9 cellular contexts compared by ENCODE assay signal in the genomic region with DNA sequence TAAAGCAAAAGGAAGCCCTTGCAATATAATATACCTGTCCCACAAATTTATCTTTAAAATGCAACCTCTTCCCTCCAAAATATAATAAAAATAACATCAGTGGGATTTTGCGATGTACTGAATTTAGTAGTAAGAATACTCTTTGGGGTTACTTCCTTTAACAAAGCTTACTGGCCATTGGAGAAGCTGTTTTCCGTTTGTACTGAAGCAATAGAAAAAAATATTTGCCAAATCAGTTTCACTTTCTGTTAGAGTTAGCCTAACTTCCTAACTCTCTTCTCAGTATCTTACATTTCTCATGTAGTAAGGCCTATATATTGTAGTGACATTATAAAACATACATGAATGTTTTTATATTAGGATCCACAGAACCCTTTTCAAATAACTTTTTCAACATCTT. TPM values are rescaled to one million over a fixed set of nuclear protein-coding genes. Genes with fewer than 3 reads are reported as not detected.
DNase-seq lines count a peak whose midpoint lies in the region; ATAC-seq and TF ChIP-seq lines count a peak whose summit lies in the region.
"Had no signal": no experiment of that assay in that cellular context is flagged by ENCODE, and none has a peak within 500 bp of the region (broad histone marks: within the 10 kb centered on the region; RNA-seq: fewer than 3 reads in every experiment).

No MANE protein-coding gene starts in this region.

- H3K27me3 ChIP-seq in Peyer's patch (no peaks in the 10 kb centered on the region), endocrine pancreas (ENCODE audit: control insufficient read depth, insufficient read depth, low read length) (no peaks in the 10 kb centered on the region)

- DNase-seq in GM13976 (ENCODE audit: low spot score) (peak; percentile 47), Peyer's patch (no peak), renal cortical epithelial cell (ENCODE audit: low read depth) (peak; percentile 45), NCI-H128 (lab: John Stamatoyannopoulos, UW; ENCODE audit: unreplicated experiment) (no peak), NCI-H1417 treated with DMSO at 0.1 percent for 48 hours (lab: John Stamatoyannopoulos, UW) (no peak)
- DNase-seq: NCI-H1694 treated with DMSO at 0.1 percent for 48 hours had no signal

- H3K9me3 ChIP-seq in Peyer's patch (no peaks in the 10 kb centered on the region), endocrine pancreas (ENCODE audit: control insufficient read depth, low read length) (no peaks in the 10 kb centered on the region)

- H3K4me3 ChIP-seq in Peyer's patch (peak overlapping the region in 2 of 4 donors; percentile 15 to 22), endocrine pancreas (ENCODE audit: control insufficient read depth, insufficient read depth, low read length) (peak overlapping the region; percentile 54)

- in situ Hi-C loops in GM13976 (cut with MboI; ENCODE audit: low sequenced_read_pairs, unreplicated experiment): no loop called here

- no peak overlapping the region for H3K9ac ChIP-seq in endocrine pancreas (ENCODE audit: control insufficient read depth, insufficient read depth, low read length)

- ATAC-seq in GM21423 (IDR thresholded peaks at IDR 0.05; ENCODE audit: unreplicated experiment): no peak
- no peak for ATAC-seq in HG02588 (IDR thresholded peaks at IDR 0.05; ENCODE audit: unreplicated experiment)

- H3K36me3 ChIP-seq in Peyer's patch (peaks cover 0 to 18% (median 0%) of the 10 kb centered on the region in 3 donors), endocrine pancreas (ENCODE audit: control insufficient read depth, insufficient read depth, low read length) (no peaks in the 10 kb centered on the region)

- H3K4me1 ChIP-seq in Peyer's patch (peaks cover 0 to 72% (median 9%) of the 10 kb centered on the region in 4 donors), endocrine pancreas (ENCODE audit: control insufficient read depth, insufficient read depth, low read length) (peaks cover 15% of the 10 kb centered on the region)

- TF ChIP-seq POLR2A in Peyer's patch (IDR thresholded peaks at IDR 0.05): no peak

- H3K27ac ChIP-seq in Peyer's patch: peak overlapping the region; percentile 42 to 59 (median 48)

- TF ChIP-seq CTCF in GM13976 (IDR thresholded peaks at IDR 0.05; ENCODE audit: borderline replicate concordance, control extremely low read depth, extremely low read depth, insufficient read depth, missing control alignments) (no peak), Peyer's patch (IDR thresholded peaks at IDR 0.05) (no peak)

RNA-seq across cellular contexts. Expression of a gene that starts 3.7 kb away (rescaled TPM):
- total RNA-seq in Peyer's patch: 10 to 100 TPM; 52.8 to 86.8 (median 74.2) TPM
- 32.0 and 50.4 TPM in 2 replicates for total RNA-seq in renal cortical epithelial cell

Comparison
In these comparisons a context has a peak if more than half of its experiments do, and no peak if none do; other contexts are left out.
1. DNase-seq: peak in GM13976 (single experiment) and renal cortical epithelial cell (single experiment); none in Peyer's patch (0 of 3), NCI-H128 (single experiment) and NCI-H1417 treated with DMSO at 0.1 percent for 48 hours (single experiment).